In the genomic region with DNA sequence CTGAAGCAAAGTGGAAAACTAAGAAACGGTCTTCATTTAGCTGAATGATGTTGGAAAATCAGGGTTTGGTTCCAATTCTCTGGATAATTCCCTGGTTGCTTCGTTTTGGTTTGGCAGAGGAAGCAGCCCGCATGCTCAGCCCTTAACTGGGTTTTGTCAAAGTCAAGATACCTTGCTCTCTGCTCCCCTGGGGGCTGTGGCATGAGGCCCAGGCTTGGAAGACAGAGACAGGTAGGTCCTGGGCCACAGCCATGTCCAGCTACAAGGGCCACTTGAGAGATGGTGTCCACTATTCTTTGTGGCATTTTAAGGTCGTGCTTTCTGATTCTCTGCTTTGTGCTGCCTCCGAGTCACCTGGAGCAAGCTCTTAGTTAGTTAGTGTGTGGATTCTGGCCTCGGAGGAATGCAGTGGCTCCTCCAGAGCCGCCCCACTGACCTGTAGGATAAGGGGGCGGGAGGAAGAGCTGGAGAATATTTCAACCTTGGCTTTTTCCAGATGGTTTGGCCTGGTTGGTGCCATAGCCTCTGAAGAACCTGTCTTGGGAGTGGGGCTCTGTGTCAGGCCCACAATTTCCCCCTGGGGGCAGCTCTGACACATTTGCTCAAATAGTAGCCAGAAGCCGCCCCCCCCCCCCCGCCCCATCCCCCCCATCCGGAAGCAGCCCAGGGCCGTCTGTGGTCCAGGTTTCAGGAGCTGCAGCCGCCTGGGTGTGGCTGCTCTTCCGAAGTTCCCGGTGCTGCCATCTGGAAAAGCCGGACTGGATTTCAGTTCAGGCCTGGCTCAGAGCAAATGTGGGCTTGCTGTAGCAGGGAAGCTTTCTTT, we compare ENCODE assay signal across 11 cellular contexts.
A peak's percentile ranks its signal among the peaks of the same experiment; 100 is the strongest.
DNase-seq lines count a peak whose midpoint lies in the region; ATAC-seq, FAIRE-seq and TF ChIP-seq lines count a peak whose summit lies in the region.
"Had no signal": no experiment of that assay in that cellular context is flagged by ENCODE, and none has a peak within 500 bp of the region (broad histone marks: within the 10 kb centered on the region; RNA-seq: fewer than 3 reads in every experiment).

No MANE protein-coding gene starts in this region.

- no peak for FAIRE-seq in RCC 7860 (lab: Jason Lieb, UNC)
- FAIRE-seq: keratinocyte had no signal

- H3K27me3 Mint-ChIP-seq in glutamatergic neuron (ENCODE audit: unreplicated experiment): no peaks in the 10 kb centered on the region

- no peak overlapping the region for H3K4ac ChIP-seq in mesenchymal stem cell (ENCODE audit: low read depth in 1 of 2, low read length in 2 of 2)

- H3K9ac ChIP-seq in mesenchymal stem cell (ENCODE audit: low read length): no peak overlapping the region

- no peak overlapping the region for H3K27ac ChIP-seq in mesenchymal stem cell (ENCODE audit: low read length, poor library complexity, severe bottlenecking)

- H3K4me1 Mint-ChIP-seq in glutamatergic neuron (ENCODE audit: low read depth, unreplicated experiment): peaks cover 36% of the 10 kb centered on the region
- H3K4me1 Mint-ChIP-seq: IgD-negative memory B cell had no signal

- no peaks in the 10 kb centered on the region for H3K36me3 Mint-ChIP-seq in glutamatergic neuron (ENCODE audit: unreplicated experiment)

- H3K9me3 Mint-ChIP-seq in glutamatergic neuron (ENCODE audit: unreplicated experiment): no peaks in the 10 kb centered on the region

- no peak for ATAC-seq in HG03354 (IDR thresholded peaks at IDR 0.05; ENCODE audit: poor library complexity, severe bottlenecking, unreplicated experiment)
- ATAC-seq: sciatic nerve had no signal

- no peak overlapping the region for H2AFZ ChIP-seq in mesenchymal stem cell (ENCODE audit: low read depth, low read length)

- no peak overlapping the region for H3K23ac ChIP-seq in mesenchymal stem cell (ENCODE audit: low read length in 2 of 2)

- no peak overlapping the region for H2BK5ac ChIP-seq in mesenchymal stem cell (ENCODE audit: low read depth, low read length, poor library complexity, severe bottlenecking)

- no peak overlapping the region for H3K4me2 ChIP-seq in mesenchymal stem cell (ENCODE audit: low read length, poor library complexity, severe bottlenecking)

- 45% methylated on average over 5 of the region's 16 CpGs for WGBS in mesenchymal stem cell

- no peak overlapping the region for H3K4me3 ChIP-seq in mesenchymal stem cell (ENCODE audit: insufficient read depth in 1 of 2, low read depth in 1 of 2, low read length in 2 of 2)

- H2BK120ac ChIP-seq in mesenchymal stem cell (ENCODE audit: low read depth, low read length): no peak overlapping the region

- H3K18ac ChIP-seq in mesenchymal stem cell (ENCODE audit: low read depth in 1 of 2, low read length in 2 of 2): no peak overlapping the region

- no peak for TF ChIP-seq CTCF in glutamatergic neuron (IDR thresholded peaks at IDR 0.05; ENCODE audit: partially characterized antibody, unreplicated experiment)

- no peak overlapping the region for H4K91ac ChIP-seq in mesenchymal stem cell (ENCODE audit: low read length)

- H3K36me3 ChIP-seq in mesenchymal stem cell (ENCODE audit: control insufficient read depth in 1 of 2, insufficient read depth in 2 of 2, low read depth in 1 of 2, low read length in 2 of 2): peaks cover 0 to 5% of the 10 kb centered on the region in 2 experiments

- H3K79me1 ChIP-seq in mesenchymal stem cell (replicated peaks; ENCODE audit: low read length, poor library complexity, severe bottlenecking): peaks cover 17% of the 10 kb centered on the region

- peaks cover 10% of the 10 kb centered on the region for H3K4me1 ChIP-seq in mesenchymal stem cell (ENCODE audit: control insufficient read depth, insufficient read depth, low read depth, low read length)

- H2BK12ac ChIP-seq in mesenchymal stem cell (ENCODE audit: low read length in 2 of 2): no peak overlapping the region

- H3K14ac ChIP-seq in mesenchymal stem cell (ENCODE audit: low read length in 2 of 2): no peak overlapping the region

- H2AK5ac ChIP-seq in mesenchymal stem cell (ENCODE audit: low read length, severe bottlenecking): no peak overlapping the region

- no peaks in the 10 kb centered on the region for H3K9me3 ChIP-seq in mesenchymal stem cell (ENCODE audit: control insufficient read depth, low read length)

- no peaks in the 10 kb centered on the region for H3K27me3 ChIP-seq in mesenchymal stem cell (ENCODE audit: control insufficient read depth in 1 of 2, insufficient read depth in 1 of 2, low read length in 2 of 2)

- H3K27ac Mint-ChIP-seq in glutamatergic neuron (ENCODE audit: unreplicated experiment): no peak overlapping the region
- H3K27ac Mint-ChIP-seq: IgD-negative memory B cell had no signal

- H4K8ac ChIP-seq in mesenchymal stem cell (ENCODE audit: low read length): no peak overlapping the region

- no peak overlapping the region for H2BK15ac ChIP-seq in mesenchymal stem cell (ENCODE audit: low read depth, poor library complexity, severe bottlenecking)

- DNase-seq in COLO668 (lab: John Stamatoyannopoulos, UW; ENCODE audit: unreplicated experiment): peak; percentile 64
- DNase-seq in HCEC 1CT: peak; percentile 7
- peak; percentile 8 for DNase-seq in RCC 7860 (ENCODE audit: low spot score)
- peak; percentile 60 for DNase-seq in glutamatergic neuron
- DNase-seq in Ammon's horn (ENCODE audit: low spot score): no peak
- DNase-seq in mesenchymal stem cell: no peak
- no peak for DNase-seq in NK-92 treated with Interleukin-12 subunit alpha and Interleukin-12 subunit beta, amount 100 ng/mL, for 24 hours (lab: John Stamatoyannopoulos, UW)

- H3K4me3 Mint-ChIP-seq in glutamatergic neuron (ENCODE audit: unreplicated experiment): no peak overlapping the region
- H3K4me3 Mint-ChIP-seq: IgD-negative memory B cell had no signal

Comparison
In these comparisons a context has a peak if more than half of its experiments do, and no peak if none do; other contexts are left out.
1. DNase-seq: peak in COLO668 (single experiment), HCEC 1CT (single experiment), RCC 7860 (single experiment) and glutamatergic neuron (single experiment); none in Ammon's horn (single experiment), mesenchymal stem cell (single experiment) and NK-92 treated with Interleukin-12 subunit alpha and Interleukin-12 subunit beta, amount 100 ng/mL, for 24 hours (single experiment).